In the genomic region with DNA sequence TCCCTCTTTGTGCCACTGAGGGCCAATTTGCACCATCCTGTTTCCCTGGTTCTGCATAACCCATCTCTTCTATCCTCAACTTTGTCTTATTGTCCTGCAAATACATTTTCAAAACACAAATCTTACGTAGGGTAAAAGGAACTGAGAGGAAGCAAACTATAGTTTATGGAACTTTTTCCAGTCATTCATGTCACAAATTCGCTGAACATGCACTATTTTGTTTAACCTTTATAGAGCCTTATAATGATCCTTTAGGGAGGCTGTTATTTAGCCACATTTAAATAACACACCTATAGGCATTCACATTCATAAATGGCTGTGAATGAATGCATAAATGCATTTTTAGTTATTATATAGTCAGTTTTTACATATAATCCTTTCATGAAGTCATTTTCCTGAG, we compare ENCODE assay signal across 14 cellular contexts.
DNase-seq lines count a peak whose midpoint lies in the region; ATAC-seq and TF ChIP-seq lines count a peak whose summit lies in the region.
"Had no signal": no experiment of that assay in that cellular context is flagged by ENCODE, and none has a peak within 500 bp of the region (broad histone marks: within the 10 kb centered on the region; RNA-seq: fewer than 3 reads in every experiment).

No MANE protein-coding gene starts in this region.

- no peak overlapping the region for H3K4me3 ChIP-seq in GM23248
- peak overlapping the region; percentile 33; the same call in 1 of the 2 replicates for H3K4me3 ChIP-seq in PC-3 (ENCODE audit: low read length)
- no peak overlapping the region for H3K4me3 ChIP-seq in skeletal muscle satellite cell (ENCODE audit: low read length)
- H3K4me3 ChIP-seq: BLaER1 had no signal

- H3K4me1 ChIP-seq in GM23248 (ENCODE audit: insufficient read depth) (peaks cover 28% of the 10 kb centered on the region), PC-3 (ENCODE audit: insufficient read depth, low read length) (peaks cover 89% of the 10 kb centered on the region), skeletal muscle satellite cell (ENCODE audit: control insufficient read depth, insufficient read depth, low read length) (peaks cover 25% of the 10 kb centered on the region)
- H3K4me1 ChIP-seq: BLaER1, Caco-2 had no signal

- no peak overlapping the region for H2AFZ ChIP-seq in GM23248
- no peak overlapping the region for H2AFZ ChIP-seq in PC-3 (ENCODE audit: low read length)

- H3K79me2 ChIP-seq in GM23248 (ENCODE audit: insufficient read depth): no peaks in the 10 kb centered on the region
- H3K79me2 ChIP-seq in PC-3 (ENCODE audit: low read length): peaks cover 16% of the 10 kb centered on the region

- peak overlapping the region; percentile 33; the same call in 1 of the 2 replicates for H3K27ac ChIP-seq in GM23248
- H3K27ac ChIP-seq in PC-3 (ENCODE audit: low read length): peak overlapping the region; percentile 99
- peak overlapping the region; percentile 89 for H3K27ac ChIP-seq in epithelial cell of prostate
- H3K27ac ChIP-seq: BLaER1 had no signal

- TF ChIP-seq CTCF in PC-3 (conservative IDR thresholded peaks at IDR 0.05; ENCODE audit: low read depth, low read length) (no peak), osteocyte (IDR thresholded peaks at IDR 0.05) (no peak)

- no peaks in the 10 kb centered on the region for H3K9me3 ChIP-seq in GM23248 (ENCODE audit: low read depth)
- H3K9me3 ChIP-seq in PC-3 (ENCODE audit: low read length): no peaks in the 10 kb centered on the region
- no peaks in the 10 kb centered on the region for H3K9me3 ChIP-seq in skeletal muscle satellite cell (replicated peaks; ENCODE audit: low read length)
- H3K9me3 ChIP-seq: BLaER1, Caco-2 had no signal

- CTCF ChIA-PET in PC-3 (lab: Charles Lee): no interaction called here

- H3K27me3 ChIP-seq in GM23248 (replicated peaks; ENCODE audit: insufficient read depth) (no peaks in the 10 kb centered on the region), PC-3 (ENCODE audit: low read length) (no peaks in the 10 kb centered on the region), skeletal muscle satellite cell (ENCODE audit: control insufficient read depth, insufficient read depth, low read length) (no peaks in the 10 kb centered on the region)
- H3K27me3 ChIP-seq: BLaER1 had no signal

- POLR2A ChIA-PET in PC-3 (lab: Charles Lee; ENCODE audit: unreplicated experiment): no interaction called here

- no TSS peak for BruUV-seq in PC-3 (replicated peaks; lab: Mats Ljungman, UMichigan)

- H4K20me1 ChIP-seq in GM23248 (ENCODE audit: insufficient read depth) (no peaks in the 10 kb centered on the region), PC-3 (ENCODE audit: low read length) (no peaks in the 10 kb centered on the region)
- H4K20me1 ChIP-seq: BLaER1 had no signal

- H3K9ac ChIP-seq in GM23248 (no peak overlapping the region), PC-3 (ENCODE audit: low read length) (peak overlapping the region; percentile 83), skeletal muscle satellite cell (ENCODE audit: low read depth, low read length) (no peak overlapping the region)
- H3K9ac ChIP-seq: BLaER1 had no signal

- no peak for DNase-seq in GM23248
- no peak for DNase-seq in PC-3
- DNase-seq in epithelial cell of prostate (ENCODE audit: low read depth, low spot score): no peak
- no peak for DNase-seq in osteocyte (ENCODE audit: extremely low spot score, unreplicated experiment)
- no peak for DNase-seq in NCI-H146 (lab: John Stamatoyannopoulos, UW)
- DNase-seq: AML-193; Caco-2; CD8-positive, alpha-beta memory T cell; DND-41; GDM1 had no signal

- intact Hi-C loops in PC-3 (cut with micrococcal nuclease): loop anchor here (1.0 to 5.0 kb wide), 5 partner anchors 16 to 251 kb away; no protein-coding TSS in a partner anchor

- no peak for ATAC-seq in PC-3
- ATAC-seq in HG02885 (IDR thresholded peaks at IDR 0.05; ENCODE audit: poor library complexity, unreplicated experiment): no peak
- ATAC-seq: HCT116 had no signal

- H3K27me3 Mint-ChIP-seq in osteocyte (ENCODE audit: unreplicated experiment): no peaks in the 10 kb centered on the region
- H3K27me3 Mint-ChIP-seq: CD8-positive, alpha-beta memory T cell had no signal

- H3F3A ChIP-seq in GM23248 (ENCODE audit: insufficient read depth): peaks cover 21% of the 10 kb centered on the region
- H3F3A ChIP-seq in PC-3 (ENCODE audit: low read length, unreplicated experiment): peaks cover 18% of the 10 kb centered on the region

- H3K27ac Mint-ChIP-seq in osteocyte (ENCODE audit: unreplicated experiment): no peak overlapping the region

- H3K9me3 Mint-ChIP-seq in osteocyte (ENCODE audit: unreplicated experiment): no peaks in the 10 kb centered on the region
- H3K9me3 Mint-ChIP-seq: CD8-positive, alpha-beta memory T cell had no signal

- H3K4me2 ChIP-seq in GM23248 (ENCODE audit: unreplicated experiment) (no peak overlapping the region), PC-3 (ENCODE audit: low read length) (peak overlapping the region; percentile 78), skeletal muscle satellite cell (ENCODE audit: low read length) (peak overlapping the region; percentile 41)
- H3K4me2 ChIP-seq: BLaER1 had no signal

- no peak overlapping the region for H3K4me3 Mint-ChIP-seq in osteocyte (ENCODE audit: unreplicated experiment)
- H3K4me3 Mint-ChIP-seq: CD8-positive, alpha-beta memory T cell had no signal

- WGBS in GM23248 (ENCODE audit: low coverage in 1 of 2, low lambda C conversion rate in 2 of 2, missing lambda C conversion rate in 2 of 2), 2 experiments: 96 to 100% methylated on average over 2 of the region's 2 CpGs

- H3K9me2 ChIP-seq in GM23248 (ENCODE audit: insufficient read depth): no peaks in the 10 kb centered on the region
- H3K9me2 ChIP-seq in PC-3 (replicated peaks; ENCODE audit: low read length): no peaks in the 10 kb centered on the region

- H3K36me3 ChIP-seq in GM23248 (ENCODE audit: low read depth): no peaks in the 10 kb centered on the region
- H3K36me3 ChIP-seq in PC-3 (ENCODE audit: low read depth, low read length): no peaks in the 10 kb centered on the region
- H3K36me3 ChIP-seq in skeletal muscle satellite cell (ENCODE audit: insufficient read depth, low read length): no peaks in the 10 kb centered on the region
- H3K36me3 ChIP-seq: BLaER1 had no signal

- peaks cover 9% of the 10 kb centered on the region for H3K4me1 Mint-ChIP-seq in osteocyte (ENCODE audit: unreplicated experiment)

- no peaks in the 10 kb centered on the region for H3K36me3 Mint-ChIP-seq in osteocyte (ENCODE audit: unreplicated experiment)

- in situ Hi-C loops in GM23248 (cut with MboI): no loop called here

Comparison
In these comparisons a context has a peak if more than half of its experiments do, and no peak if none do; other contexts are left out.
1. H3K27ac ChIP-seq: peak in every context shown above with its lines; median percentile 99 in PC-3; 89 in epithelial cell of prostate; 33 in GM23248.